In genomic region chr22:45781459-45781858, GRCh38 we compare ENCODE assay signal across 1 cellular context.
TF ChIP-seq lines count a peak whose summit lies in the region.

No MANE protein-coding gene starts in this region.

TF ChIP-seq in HepG2, 621 proteins besides CTCF, POLR2A, EP300 and RAD21 (continued from another document):
- TF ChIP-seq ARID5B (CRISPR knock-in tag; IDR thresholded peaks at IDR 0.05), result no peak
- TF ChIP-seq MAFK (conservative IDR thresholded peaks at IDR 0.05 in 1 of 2, IDR thresholded peaks at IDR 0.05 in 1 of 2; ENCODE audit: low read length in 2 of 2), result peak; percentile 43 to 74
- TF ChIP-seq ZNF232 (CRISPR knock-in tag; IDR thresholded peaks at IDR 0.05; ENCODE audit: borderline replicate concordance), result no peak
